ENCODE assay signal across 2 cellular contexts in the genomic region with DNA sequence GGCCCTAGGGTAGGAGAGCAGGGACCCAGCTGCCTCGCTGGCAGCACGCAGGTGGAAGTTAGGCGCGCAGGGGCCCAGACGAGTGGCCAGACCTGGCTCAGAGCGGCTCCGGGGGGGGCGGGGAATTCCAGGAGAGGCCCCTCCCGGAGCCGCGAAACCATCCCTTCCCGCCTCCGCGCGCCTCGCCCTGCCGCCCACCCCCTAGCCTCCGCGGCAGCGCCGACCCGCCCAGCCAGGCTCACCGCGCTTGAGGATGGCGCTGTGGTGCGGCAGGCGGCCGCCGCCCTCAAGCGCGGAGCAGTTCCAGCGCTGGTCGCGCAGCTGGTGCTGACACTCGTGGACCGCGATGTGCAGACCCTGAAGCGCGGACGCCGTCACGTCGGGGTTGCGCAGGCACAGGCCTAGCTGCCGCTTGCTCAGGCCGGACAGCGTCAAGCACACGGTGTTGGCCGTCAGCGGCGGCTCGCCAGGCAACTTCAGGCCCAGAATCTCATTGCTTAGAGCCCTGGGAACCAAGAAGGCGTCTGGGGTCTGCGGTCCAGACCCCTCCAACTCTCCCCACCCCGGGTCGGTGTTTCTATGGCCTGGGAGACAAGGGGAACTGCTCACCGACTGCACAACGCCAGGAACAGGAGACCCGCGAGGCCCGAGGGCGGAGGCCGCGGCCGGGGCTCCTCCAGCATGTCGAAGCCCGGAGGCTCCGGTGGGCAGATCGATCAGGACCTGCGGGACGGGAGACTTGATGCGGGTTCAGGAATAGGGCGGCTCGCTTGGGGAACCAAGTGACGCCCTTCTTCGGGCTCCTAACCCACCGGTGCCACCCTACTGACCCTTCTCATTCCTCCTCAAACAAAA.
TF ChIP-seq lines count a peak whose summit lies in the region.

No MANE protein-coding gene starts in this region.

TF ChIP-seq in H1, 55 proteins besides CTCF, POLR2A, EP300 and RAD21 (continues in another document):
- 0 out of 2 replicates have a peak, but pooled peaks have one; percentile 23 for TF ChIP-seq EGR1 (IDR thresholded peaks at IDR 0.05; ENCODE audit: borderline replicate concordance, low read depth, low read length)
- no peak for TF ChIP-seq GTF2F1 (IDR thresholded peaks at IDR 0.05; ENCODE audit: borderline replicate concordance, low read depth, low read length)
- TF ChIP-seq CTBP2 (IDR thresholded peaks at IDR 0.05; ENCODE audit: borderline replicate concordance, insufficient read depth, insufficient read length, low read length), result no peak
- TF ChIP-seq HDAC6 (IDR thresholded peaks at IDR 0.05; ENCODE audit: low read depth, low read length), result no peak
- TF ChIP-seq CHD2 (IDR thresholded peaks at IDR 0.05; ENCODE audit: low read length), result no peak
- TF ChIP-seq, protein P1, sequence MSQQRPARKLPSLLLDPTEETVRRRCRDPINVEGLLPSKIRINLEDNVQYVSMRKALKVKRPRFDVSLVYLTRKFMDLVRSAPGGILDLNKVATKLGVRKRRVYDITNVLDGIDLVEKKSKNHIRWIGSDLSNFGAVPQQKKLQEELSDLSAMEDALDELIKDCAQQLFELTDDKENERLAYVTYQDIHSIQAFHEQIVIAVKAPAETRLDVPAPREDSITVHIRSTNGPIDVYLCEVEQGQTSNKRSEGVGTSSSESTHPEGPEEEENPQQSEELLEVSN (IDR thresholded peaks at IDR 0.05), result peak; percentile 63
- no peak for TF ChIP-seq SP2 (IDR thresholded peaks at IDR 0.05; ENCODE audit: low read length)
- TF ChIP-seq CHD1 (IDR thresholded peaks at IDR 0.05; ENCODE audit: low read depth, low read length), result no peak
- no peak for TF ChIP-seq SIRT6 (IDR thresholded peaks at IDR 0.05; ENCODE audit: low read length)
- TF ChIP-seq, protein P2, sequence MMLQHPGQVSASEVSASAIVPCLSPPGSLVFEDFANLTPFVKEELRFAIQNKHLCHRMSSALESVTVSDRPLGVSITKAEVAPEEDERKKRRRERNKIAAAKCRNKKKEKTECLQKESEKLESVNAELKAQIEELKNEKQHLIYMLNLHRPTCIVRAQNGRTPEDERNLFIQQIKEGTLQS (IDR thresholded peaks at IDR 0.05; ENCODE audit: insufficient read depth, low read depth, low read length), result no peak
- TF ChIP-seq MAFK (IDR thresholded peaks at IDR 0.05; ENCODE audit: low read depth, low read length), result no peak
- peak; percentile 98 for TF ChIP-seq SUZ12 (IDR thresholded peaks at IDR 0.05; ENCODE audit: low read length)
- TF ChIP-seq, protein P3, sequence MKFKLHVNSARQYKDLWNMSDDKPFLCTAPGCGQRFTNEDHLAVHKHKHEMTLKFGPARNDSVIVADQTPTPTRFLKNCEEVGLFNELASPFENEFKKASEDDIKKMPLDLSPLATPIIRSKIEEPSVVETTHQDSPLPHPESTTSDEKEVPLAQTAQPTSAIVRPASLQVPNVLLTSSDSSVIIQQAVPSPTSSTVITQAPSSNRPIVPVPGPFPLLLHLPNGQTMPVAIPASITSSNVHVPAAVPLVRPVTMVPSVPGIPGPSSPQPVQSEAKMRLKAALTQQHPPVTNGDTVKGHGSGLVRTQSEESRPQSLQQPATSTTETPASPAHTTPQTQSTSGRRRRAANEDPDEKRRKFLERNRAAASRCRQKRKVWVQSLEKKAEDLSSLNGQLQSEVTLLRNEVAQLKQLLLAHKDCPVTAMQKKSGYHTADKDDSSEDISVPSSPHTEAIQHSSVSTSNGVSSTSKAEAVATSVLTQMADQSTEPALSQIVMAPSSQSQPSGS (IDR thresholded peaks at IDR 0.05; ENCODE audit: low read length), result no peak
- no peak for TF ChIP-seq JUN (IDR thresholded peaks at IDR 0.05; ENCODE audit: low read depth, low read length)
- no peak for TF ChIP-seq CBX5 (IDR thresholded peaks at IDR 0.05; ENCODE audit: low read depth, low read length)
- TF ChIP-seq RNF2 (IDR thresholded peaks at IDR 0.05; ENCODE audit: borderline replicate concordance, low read depth, low read length, missing control alignments, poor library complexity, severe bottlenecking), result peak; percentile 60
- no peak for TF ChIP-seq PHF8 (conservative IDR thresholded peaks at IDR 0.05; ENCODE audit: low read depth, low read length)
- TF ChIP-seq ZNF274 (IDR thresholded peaks at IDR 0.05; ENCODE audit: borderline replicate concordance, extremely low read depth, low read length), result no peak
- TF ChIP-seq RXRA (IDR thresholded peaks at IDR 0.05; ENCODE audit: insufficient read depth, low read depth, low read length), result no peak
- TF ChIP-seq SRF (IDR thresholded peaks at IDR 0.05; ENCODE audit: low read depth, low read length), result no peak
- TF ChIP-seq ASH2L (IDR thresholded peaks at IDR 0.05; ENCODE audit: low read length), result no peak
- no peak for TF ChIP-seq SAP30 (IDR thresholded peaks at IDR 0.05; ENCODE audit: insufficient read depth, insufficient replicate concordance, low read length)
- no peak for TF ChIP-seq NANOG (IDR thresholded peaks at IDR 0.05; ENCODE audit: insufficient read depth, low read depth, low read length, poor library complexity, severe bottlenecking)

TF ChIP-seq in HEK293T, 16 proteins besides CTCF, POLR2A, EP300 and RAD21:
- TF ChIP-seq FOXK2 (IDR thresholded peaks at IDR 0.05) (no peak), ELF4 (IDR thresholded peaks at IDR 0.05) (no peak), SP1 (IDR thresholded peaks at IDR 0.05) (no peak), NFRKB (IDR thresholded peaks at IDR 0.05) (no peak), BHLHE40 (IDR thresholded peaks at IDR 0.05; ENCODE audit: borderline replicate concordance) (no peak), CTBP1 (IDR thresholded peaks at IDR 0.05; ENCODE audit: borderline replicate concordance) (no peak), TARDBP (IDR thresholded peaks at IDR 0.05) (no peak), FOXA1 (IDR thresholded peaks at IDR 0.05) (no peak), SUZ12 (IDR thresholded peaks at IDR 0.05) (no peak), HDGF (IDR thresholded peaks at IDR 0.05; ENCODE audit: borderline replicate concordance) (no peak), LEF1 (IDR thresholded peaks at IDR 0.05; ENCODE audit: borderline replicate concordance) (no peak), FOXM1 (IDR thresholded peaks at IDR 0.05; ENCODE audit: borderline replicate concordance) (no peak), ARNT (IDR thresholded peaks at IDR 0.05) (no peak), ZNF384 (IDR thresholded peaks at IDR 0.05) (no peak), L3MBTL2 (conservative IDR thresholded peaks at IDR 0.05) (no peak)
- TF ChIP-seq, protein P4, sequence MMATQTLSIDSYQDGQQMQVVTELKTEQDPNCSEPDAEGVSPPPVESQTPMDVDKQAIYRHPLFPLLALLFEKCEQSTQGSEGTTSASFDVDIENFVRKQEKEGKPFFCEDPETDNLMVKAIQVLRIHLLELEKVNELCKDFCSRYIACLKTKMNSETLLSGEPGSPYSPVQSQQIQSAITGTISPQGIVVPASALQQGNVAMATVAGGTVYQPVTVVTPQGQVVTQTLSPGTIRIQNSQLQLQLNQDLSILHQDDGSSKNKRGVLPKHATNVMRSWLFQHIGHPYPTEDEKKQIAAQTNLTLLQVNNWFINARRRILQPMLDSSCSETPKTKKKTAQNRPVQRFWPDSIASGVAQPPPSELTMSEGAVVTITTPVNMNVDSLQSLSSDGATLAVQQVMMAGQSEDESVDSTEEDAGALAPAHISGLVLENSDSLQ (IDR thresholded peaks at IDR 0.05), result no peak
